Comparison of ENCODE assay signal across 7 cellular contexts in the genomic region with DNA sequence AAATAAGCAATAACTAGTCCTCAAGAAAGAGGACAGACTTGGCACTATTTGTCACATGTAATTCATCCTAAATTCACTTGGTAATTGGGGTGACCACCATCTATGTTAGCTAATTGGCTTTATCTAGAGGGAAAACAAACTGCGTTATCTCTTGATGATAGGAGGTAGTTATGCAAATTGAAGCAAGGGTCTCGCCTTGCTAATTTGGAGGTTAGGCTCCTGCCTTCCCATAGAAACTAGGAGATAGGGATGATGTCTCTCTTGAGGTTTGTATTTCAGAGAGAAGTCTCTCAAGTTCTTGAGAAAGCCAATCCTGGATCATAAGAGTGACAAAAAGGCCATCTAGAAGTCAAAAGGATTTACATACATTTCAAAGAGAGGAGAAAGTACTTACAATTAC.
"Had no signal": no experiment of that assay in that cellular context is flagged by ENCODE, and none has a peak within 500 bp of the region (broad histone marks: within the 10 kb centered on the region; RNA-seq: fewer than 3 reads in every experiment).

No MANE protein-coding gene starts in this region.

- H3K36me3 Mint-ChIP-seq: IgD-negative memory B cell had no signal

- ATAC-seq: HepG2 had no signal

- DNase-seq: GOT3, H9, HCEC 1CT, KBM-7 had no signal

- H3K27ac ChIP-seq: HL-60 had no signal

- H3K27ac Mint-ChIP-seq: H9, IgD-negative memory B cell had no signal

- H3K4me1 Mint-ChIP-seq: IgD-negative memory B cell had no signal

- H3K27me3 Mint-ChIP-seq: IgD-negative memory B cell had no signal

- H3K4me3 Mint-ChIP-seq: H9, IgD-negative memory B cell had no signal
